ENCODE assay signal across 9 cellular contexts in genomic region chr6:42047220-42047590, GRCh38. TPM values are rescaled to one million over a fixed set of nuclear protein-coding genes. Genes with fewer than 3 reads are reported as not detected.
DNase-seq lines count a peak whose midpoint lies in the region; ATAC-seq and TF ChIP-seq lines count a peak whose summit lies in the region.
"Had no signal": no experiment of that assay in that cellular context is flagged by ENCODE, and none has a peak within 500 bp of the region (broad histone marks: within the 10 kb centered on the region; RNA-seq: fewer than 3 reads in every experiment).

No MANE protein-coding gene starts in this region.

- no peak overlapping the region for H3K9ac ChIP-seq in neural progenitor cell

- no peaks in the 10 kb centered on the region for H3K36me3 ChIP-seq in neural progenitor cell

- H3F3A ChIP-seq in neural progenitor cell (ENCODE audit: low read depth) = peaks cover 26% of the 10 kb centered on the region

- TF ChIP-seq CTCF in neural progenitor cell (IDR thresholded peaks at IDR 0.05) (no peak), GM10266 (IDR thresholded peaks at IDR 0.05; ENCODE audit: control insufficient read depth, insufficient read depth, low read depth, missing control alignments) (no peak)

- DNase-seq in right cardiac atrium (no peak), cardiac septum (ENCODE audit: low spot score) (no peak), neural progenitor cell (ENCODE audit: low spot score) (no peak), GM10266 (ENCODE audit: extremely low spot score) (no peak)
- DNase-seq in effector CD4-positive, alpha-beta T cell = no peak
- DNase-seq: NCI-H2171 treated with DMSO at 0.1 percent for 48 hours had no signal

- H3K4me3 Mint-ChIP-seq in neural progenitor cell = peak overlapping the region; percentile 58

- peak overlapping the region; percentile 49 for H3K4me3 ChIP-seq in right cardiac atrium (ENCODE audit: low read length)
- no peak overlapping the region for H3K4me3 ChIP-seq in neural progenitor cell

- ATAC-seq in right cardiac atrium (no peak), GM21737 (IDR thresholded peaks at IDR 0.05; ENCODE audit: unreplicated experiment) (no peak), GM21717 (IDR thresholded peaks at IDR 0.05; ENCODE audit: unreplicated experiment) (no peak)

- H3K36me3 Mint-ChIP-seq in neural progenitor cell = peaks cover 3% of the 10 kb centered on the region

- H3K27me3 ChIP-seq in right cardiac atrium (ENCODE audit: control insufficient read depth, insufficient read depth) (no peaks in the 10 kb centered on the region), neural progenitor cell (peaks cover 53% of the 10 kb centered on the region)

- peaks cover 11% of the 10 kb centered on the region for H3K4me1 ChIP-seq in right cardiac atrium (ENCODE audit: control insufficient read depth, insufficient read depth, low read length)
- peaks cover 16% of the 10 kb centered on the region for H3K4me1 ChIP-seq in neural progenitor cell

- peaks cover 17% of the 10 kb centered on the region for H3K27me3 Mint-ChIP-seq in neural progenitor cell (ENCODE audit: insufficient read depth, low read depth)

- H3K27ac Mint-ChIP-seq in neural progenitor cell = no peak overlapping the region

- H3K4me2 ChIP-seq in neural progenitor cell = no peak overlapping the region

- 35% methylated on average over 4 of the region's 4 CpGs for WGBS in right cardiac atrium

- H3K9me3 ChIP-seq in right cardiac atrium (ENCODE audit: control insufficient read depth, low read length) = no peaks in the 10 kb centered on the region
- no peaks in the 10 kb centered on the region for H3K9me3 ChIP-seq in neural progenitor cell (ENCODE audit: low read depth)

- peak overlapping the region; percentile 60 for H3K27ac ChIP-seq in right cardiac atrium (ENCODE audit: low read length)
- H3K27ac ChIP-seq in cingulate gyrus (ENCODE audit: low read depth, low read length) = peak overlapping the region; percentile 80
- no peak overlapping the region for H3K27ac ChIP-seq in neural progenitor cell

- no peaks in the 10 kb centered on the region for H3K9me3 Mint-ChIP-seq in neural progenitor cell

- H2AFZ ChIP-seq in neural progenitor cell (replicated peaks) = no peak overlapping the region

- peaks cover 15% of the 10 kb centered on the region for H3K79me2 ChIP-seq in neural progenitor cell (ENCODE audit: low read depth)

- intact Hi-C loops in right cardiac atrium (cut with DNase I) (loop anchor here (5.0 kb wide), 4 partner anchors 105 to 265 kb away; partner anchors contain the start of genes PRICKLE4 (in 2 of the 4), BYSL (in 1 of the 4), CCND3 (in 1 of the 4) and MED20 (in 1 of the 4)), cardiac septum (cut with DNase I) (loop anchor here (10.0 kb wide), 2 partner anchors 342 to 442 kb away; no protein-coding TSS in a partner anchor)

- H3K4me1 Mint-ChIP-seq in neural progenitor cell = peaks cover 47% of the 10 kb centered on the region

- H4K20me1 ChIP-seq in neural progenitor cell (ENCODE audit: low read depth) = no peaks in the 10 kb centered on the region

RNA-seq across cellular contexts. Expression of gene TAF8, which starts 3.1 kb away (rescaled TPM):
- total RNA-seq in right cardiac atrium (10 to 100 TPM; 21.6 to 29.6 (median 26.9) TPM), cardiac septum (22.3 TPM), neural progenitor cell (ENCODE audit: low replicate concordance) (38.0 and 43.8 TPM in 2 replicates)
- 21.8 TPM for polyA plus RNA-seq in right cardiac atrium
